Comparison of ENCODE assay signal across 8 cellular contexts in genomic region chr3:9809615-9810356, GRCh38. TPM values are rescaled to one million over a fixed set of nuclear protein-coding genes. Genes with fewer than 3 reads are reported as not detected.
DNase-seq lines count a peak whose midpoint lies in the region; ATAC-seq, FAIRE-seq and TF ChIP-seq lines count a peak whose summit lies in the region.

A gene with protein sequence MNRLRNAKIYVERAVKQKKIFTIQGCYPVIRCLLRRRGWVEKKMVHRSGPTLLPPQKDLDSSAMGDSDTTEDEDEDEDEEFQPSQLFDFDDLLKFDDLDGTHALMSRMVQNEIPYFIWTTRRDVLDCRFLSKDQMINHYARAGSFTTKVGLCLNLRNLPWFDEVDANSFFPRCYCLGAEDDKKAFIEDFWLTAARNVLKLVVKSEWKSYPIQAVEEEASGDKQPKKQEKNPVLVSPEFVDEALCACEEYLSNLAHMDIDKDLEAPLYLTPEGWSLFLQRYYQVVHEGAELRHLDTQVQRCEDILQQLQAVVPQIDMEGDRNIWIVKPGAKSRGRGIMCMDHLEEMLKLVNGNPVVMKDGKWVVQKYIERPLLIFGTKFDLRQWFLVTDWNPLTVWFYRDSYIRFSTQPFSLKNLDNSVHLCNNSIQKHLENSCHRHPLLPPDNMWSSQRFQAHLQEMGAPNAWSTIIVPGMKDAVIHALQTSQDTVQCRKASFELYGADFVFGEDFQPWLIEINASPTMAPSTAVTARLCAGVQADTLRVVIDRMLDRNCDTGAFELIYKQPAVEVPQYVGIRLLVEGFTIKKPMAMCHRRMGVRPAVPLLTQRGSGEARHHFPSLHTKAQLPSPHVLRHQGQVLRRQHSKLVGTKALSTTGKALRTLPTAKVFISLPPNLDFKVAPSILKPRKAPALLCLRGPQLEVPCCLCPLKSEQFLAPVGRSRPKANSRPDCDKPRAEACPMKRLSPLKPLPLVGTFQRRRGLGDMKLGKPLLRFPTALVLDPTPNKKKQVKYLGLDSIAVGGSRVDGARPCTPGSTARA (plus strand): TSS chr3:9810262. CDS start chr3:9810662, 400 bp downstream.

- no peak for FAIRE-seq in RCC 7860 (lab: Jason Lieb, UNC)

- peak within 1 kb of the TSS; percentile 91 for H3K27ac ChIP-seq in temporal lobe (ENCODE audit: low read depth, low read length)

- no peaks in the 10 kb centered on the region for H3K9me3 Mint-ChIP-seq in activated T-helper 2 cell treated with anti-CD3 and anti-CD28 coated beads, Interferon-gamma antibody, Interleukin-2, Interleukin-4, amounts not matched to agents 10 μg/mL and 5 μg/mL and 100 μg/mL, durations not matched to agents 14 hours and 24 hours and 36 hours

- H3K4me3 Mint-ChIP-seq in activated T-helper 2 cell treated with anti-CD3 and anti-CD28 coated beads, Interferon-gamma antibody, Interleukin-2, Interleukin-4, amounts not matched to agents 10 μg/mL and 5 μg/mL and 100 μg/mL, durations not matched to agents 14 hours and 24 hours and 36 hours (ENCODE audit: low read depth) = peak within 1 kb of the TSS; percentile 81

- no peak for TF ChIP-seq CTCF in AG09309 (IDR thresholded peaks at IDR 0.05; ENCODE audit: control insufficient read depth, insufficient read depth, low read depth, low read length, missing control alignments)
- no peak for TF ChIP-seq CTCF in fibroblast of mammary gland (conservative IDR thresholded peaks at IDR 0.05; ENCODE audit: control insufficient read depth, insufficient read depth, low read depth, low read length)

- peaks cover 32% of the 10 kb centered on the region for H3K4me1 Mint-ChIP-seq in activated T-helper 2 cell treated with anti-CD3 and anti-CD28 coated beads, Interferon-gamma antibody, Interleukin-2, Interleukin-4, amounts not matched to agents 10 μg/mL and 5 μg/mL and 100 μg/mL, durations not matched to agents 14 hours and 24 hours and 36 hours (ENCODE audit: low read depth)

- DNase-seq in AG09309 (ENCODE audit: low read depth) (no peak), RCC 7860 (ENCODE audit: low spot score) (peak; percentile 35), fibroblast of mammary gland (ENCODE audit: low read depth) (peak; percentile 45), myocyte (ENCODE audit: low read depth) (peak; percentile 74)
- DNase-seq in activated T-helper 2 cell treated with anti-CD3 and anti-CD28 coated beads, Interferon-gamma antibody, Interleukin-2, Interleukin-4, amounts not matched to agents 10 μg/mL and 5 μg/mL and 100 μg/mL, durations not matched to agents 14 hours and 24 hours and 36 hours (ENCODE audit: low spot score) = peak; percentile 26

- no peaks in the 10 kb centered on the region for H3K27me3 Mint-ChIP-seq in activated T-helper 2 cell treated with anti-CD3 and anti-CD28 coated beads, Interferon-gamma antibody, Interleukin-2, Interleukin-4, amounts not matched to agents 10 μg/mL and 5 μg/mL and 100 μg/mL, durations not matched to agents 14 hours and 24 hours and 36 hours (ENCODE audit: low read depth)

- intact Hi-C loops in activated T-helper 2 cell treated with anti-CD3 and anti-CD28 coated beads, Interferon-gamma antibody, Interleukin-2, Interleukin-4, amounts not matched to agents 10 μg/mL and 5 μg/mL and 100 μg/mL, durations not matched to agents 14 hours and 24 hours and 36 hours (cut with micrococcal nuclease) = loop anchor here (5.0 kb wide), 2 partner anchors 42 to 57 kb away; partner anchors contain the start of gene CAMK1

- peak within 1 kb of the TSS; percentile 85 for H3K27ac Mint-ChIP-seq in activated T-helper 2 cell treated with anti-CD3 and anti-CD28 coated beads, Interferon-gamma antibody, Interleukin-2, Interleukin-4, amounts not matched to agents 10 μg/mL and 5 μg/mL and 100 μg/mL, durations not matched to agents 14 hours and 24 hours and 36 hours

- ATAC-seq in GM18909 (IDR thresholded peaks at IDR 0.05; ENCODE audit: poor library complexity, unreplicated experiment) = peak; percentile 52
- peak; percentile 45 for ATAC-seq in HG03460 (IDR thresholded peaks at IDR 0.05; ENCODE audit: unreplicated experiment)

- H3K4me3 ChIP-seq in AG09309 (ENCODE audit: control insufficient read depth, low read depth, low read length) (peak within 1 kb of the TSS; percentile 64), fibroblast of mammary gland (ENCODE audit: control insufficient read depth, low read depth, low read length) (peak within 1 kb of the TSS; percentile 48)

- peaks cover 71% of the 10 kb centered on the region for H3K36me3 Mint-ChIP-seq in activated T-helper 2 cell treated with anti-CD3 and anti-CD28 coated beads, Interferon-gamma antibody, Interleukin-2, Interleukin-4, amounts not matched to agents 10 μg/mL and 5 μg/mL and 100 μg/mL, durations not matched to agents 14 hours and 24 hours and 36 hours (ENCODE audit: low read depth)

RNA-seq across cellular contexts. Expression of the gene that starts here (rescaled TPM):
- total RNA-seq in activated T-helper 2 cell treated with anti-CD3 and anti-CD28 coated beads, Interferon-gamma antibody, Interleukin-2, Interleukin-4, amounts not matched to agents 10 μg/mL and 5 μg/mL and 100 μg/mL, durations not matched to agents 14 hours and 24 hours and 36 hours = 51.0 and 56.5 TPM in 2 replicates
- total RNA-seq in myocyte (12.2 and 17.2 TPM in 2 replicates), temporal lobe (19.7 TPM)
- polyA plus RNA-seq in myocyte (2012) = 30.4 TPM
